In genomic region chr9:97985058-97985861, GRCh38 we compare ENCODE assay signal across 1 cellular context.
TF ChIP-seq lines count a peak whose summit lies in the region.

No MANE protein-coding gene starts in this region.

TF ChIP-seq in HepG2, 621 proteins besides CTCF, POLR2A, EP300 and RAD21 (continued from another document and continues in another):
- TF ChIP-seq ZHX2 (IDR thresholded peaks at IDR 0.05; ENCODE audit: low read depth), result no peak
- no peak; the same call in 1 of the 2 replicates for TF ChIP-seq ZHX2 (CRISPR knock-in tag; IDR thresholded peaks at IDR 0.05; ENCODE audit: borderline replicate concordance)
- TF ChIP-seq KMT2A (CRISPR knock-in tag; IDR thresholded peaks at IDR 0.05), result peak; percentile 58
- peak; percentile 65; the same call in 1 of the 2 replicates for TF ChIP-seq ISX (CRISPR knock-in tag; conservative IDR thresholded peaks at IDR 0.05)
- no peak for TF ChIP-seq E2F2 (CRISPR knock-in tag; IDR thresholded peaks at IDR 0.05; ENCODE audit: borderline replicate concordance)
- no peak for TF ChIP-seq ZNF260 (CRISPR knock-in tag; IDR thresholded peaks at IDR 0.05; ENCODE audit: borderline replicate concordance, low read depth)
- no peak for TF ChIP-seq ZNF652 (CRISPR knock-in tag; IDR thresholded peaks at IDR 0.05; ENCODE audit: borderline replicate concordance, low read depth)
- TF ChIP-seq ZNF709 (CRISPR knock-in tag; IDR thresholded peaks at IDR 0.05), result no peak
- no peak for TF ChIP-seq SSRP1 (CRISPR knock-in tag; IDR thresholded peaks at IDR 0.05)
- TF ChIP-seq TGIF2 (CRISPR knock-in tag; IDR thresholded peaks at IDR 0.05), result no peak
- no peak; the same call in 1 of the 2 replicates for TF ChIP-seq MAZ (IDR thresholded peaks at IDR 0.05; ENCODE audit: borderline replicate concordance, low read depth, low read length)
- no peak; the same call in 1 of the 2 replicates for TF ChIP-seq MAZ (CRISPR knock-in tag; IDR thresholded peaks at IDR 0.05; ENCODE audit: low read depth)
- TF ChIP-seq ZNF136 (CRISPR knock-in tag; IDR thresholded peaks at IDR 0.05; ENCODE audit: low read depth), result 0 out of 2 replicates have a peak, but pooled peaks have one; percentile 50
- no peak for TF ChIP-seq FOXP4 (CRISPR knock-in tag; IDR thresholded peaks at IDR 0.05)
- TF ChIP-seq BCL3 (CRISPR knock-in tag; IDR thresholded peaks at IDR 0.05), result no peak; the same call in 1 of the 2 replicates
- TF ChIP-seq ZBTB39 (CRISPR knock-in tag; IDR thresholded peaks at IDR 0.05), result no peak
- TF ChIP-seq SUZ12 (IDR thresholded peaks at IDR 0.05; ENCODE audit: low read depth, low read length), result no peak
- TF ChIP-seq ZNF576 (CRISPR knock-in tag; IDR thresholded peaks at IDR 0.05), result no peak
- peak; percentile 21; the same call in 1 of the 2 replicates for TF ChIP-seq YEATS4 (CRISPR knock-in tag; IDR thresholded peaks at IDR 0.05; ENCODE audit: borderline replicate concordance)
- 0 out of 2 replicates have a peak, but pooled peaks have one; percentile 74 for TF ChIP-seq SMAD9 (CRISPR knock-in tag; IDR thresholded peaks at IDR 0.05)
- no peak for TF ChIP-seq HDAC1 (CRISPR knock-in tag; IDR thresholded peaks at IDR 0.05)
- peak; percentile 71 for TF ChIP-seq AGO2 (optimal IDR thresholded peaks at IDR 0.05; ENCODE audit: low read depth, low read length)
- no peak for TF ChIP-seq FOXK1 (CRISPR knock-in tag; IDR thresholded peaks at IDR 0.05; ENCODE audit: borderline replicate concordance, low read depth)
- 0 out of 2 replicates have a peak, but pooled peaks have one; percentile 18 for TF ChIP-seq KLF13 (CRISPR knock-in tag; IDR thresholded peaks at IDR 0.05)
- no peak for TF ChIP-seq MYNN (CRISPR knock-in tag; IDR thresholded peaks at IDR 0.05; ENCODE audit: low read depth)
- TF ChIP-seq ZNF432 (CRISPR knock-in tag; IDR thresholded peaks at IDR 0.05; ENCODE audit: borderline replicate concordance), result no peak
- no peak for TF ChIP-seq ZNF414 (CRISPR knock-in tag; IDR thresholded peaks at IDR 0.05)
- no peak for TF ChIP-seq ZNF124 (CRISPR knock-in tag; IDR thresholded peaks at IDR 0.05)
- no peak for TF ChIP-seq HMG20B (CRISPR knock-in tag; conservative IDR thresholded peaks at IDR 0.05)
- no peak for TF ChIP-seq TARDBP (CRISPR knock-in tag; IDR thresholded peaks at IDR 0.05)
- TF ChIP-seq ZNF10 (CRISPR knock-in tag; IDR thresholded peaks at IDR 0.05; ENCODE audit: borderline replicate concordance, low read depth), result no peak
- no peak for TF ChIP-seq PAWR (CRISPR knock-in tag; IDR thresholded peaks at IDR 0.05; ENCODE audit: borderline replicate concordance)
- no peak for TF ChIP-seq POLR2AphosphoS5 (IDR thresholded peaks at IDR 0.05; ENCODE audit: low read depth, low read length)
- TF ChIP-seq ZSCAN21 (CRISPR knock-in tag; IDR thresholded peaks at IDR 0.05; ENCODE audit: borderline replicate concordance), result peak; percentile 49; the same call in 1 of the 2 replicates
- no peak for TF ChIP-seq RBM22 (optimal IDR thresholded peaks at IDR 0.05; ENCODE audit: low read length)
- no peak for TF ChIP-seq MTF1 (CRISPR knock-in tag; IDR thresholded peaks at IDR 0.05)
- TF ChIP-seq MNT (IDR thresholded peaks at IDR 0.05), result no peak
- TF ChIP-seq HMG20A (CRISPR knock-in tag; IDR thresholded peaks at IDR 0.05; ENCODE audit: borderline replicate concordance), result no peak
- TF ChIP-seq ZBTB4 (CRISPR knock-in tag; IDR thresholded peaks at IDR 0.05; ENCODE audit: borderline replicate concordance), result no peak
- TF ChIP-seq ZNF225 (CRISPR knock-in tag; IDR thresholded peaks at IDR 0.05), result no peak
- TF ChIP-seq TBL1XR1 (IDR thresholded peaks at IDR 0.05; ENCODE audit: borderline replicate concordance, low read length, partially characterized antibody), result no peak
- TF ChIP-seq GABPA (IDR thresholded peaks at IDR 0.05; ENCODE audit: low read depth, low read length), result no peak
- no peak for TF ChIP-seq GABPA (CRISPR knock-in tag; IDR thresholded peaks at IDR 0.05; ENCODE audit: low read depth)
- TF ChIP-seq IRF2 (CRISPR knock-in tag; IDR thresholded peaks at IDR 0.05), result no peak
- TF ChIP-seq MXD3 (CRISPR knock-in tag; IDR thresholded peaks at IDR 0.05), result peak; percentile 40; the same call in 1 of the 2 replicates
- no peak for TF ChIP-seq CCDC6 (CRISPR knock-in tag; IDR thresholded peaks at IDR 0.05)
- TF ChIP-seq YY1 (IDR thresholded peaks at IDR 0.05; ENCODE audit: insufficient read depth, insufficient replicate concordance, low read depth, low read length), result peak; percentile 61
